18 cellular contexts compared by ENCODE assay signal in the genomic region with DNA sequence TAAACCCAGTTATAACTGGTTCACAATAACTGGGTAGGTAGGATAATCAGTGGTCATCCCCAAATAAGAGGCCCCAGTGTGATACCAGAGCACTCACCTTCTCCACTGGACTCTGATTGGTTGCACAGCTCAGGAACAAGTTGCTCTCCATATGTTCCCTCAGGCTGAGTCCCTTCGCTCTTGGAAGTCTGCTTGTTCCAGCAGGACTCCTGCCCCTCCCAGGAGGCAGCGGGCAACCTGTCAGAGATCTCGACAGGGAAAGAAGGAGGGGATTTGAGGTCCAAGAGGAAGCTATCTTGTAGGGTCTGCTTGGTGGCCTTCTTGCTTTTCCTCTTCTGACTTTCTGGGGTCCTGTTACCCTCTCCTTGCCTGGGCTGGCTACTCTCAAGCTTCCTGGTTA. TPM values are rescaled to one million over a fixed set of nuclear protein-coding genes. Genes with fewer than 3 reads are reported as not detected.
DNase-seq lines count a peak whose midpoint lies in the region; ATAC-seq and TF ChIP-seq lines count a peak whose summit lies in the region.
"Had no signal": no experiment of that assay in that cellular context is flagged by ENCODE, and none has a peak within 500 bp of the region (broad histone marks: within the 10 kb centered on the region; RNA-seq: fewer than 3 reads in every experiment).

No MANE protein-coding gene starts in this region.

- DNase-seq in activated CD4-positive, alpha-beta T cell treated with anti-CD3 and anti-CD28 coated beads, Interleukin-2, amount 10 ng/mL, durations not matched to agents 24 days and 14 days, result peak; percentile 48
- no peak for DNase-seq in activated CD4-positive, alpha-beta T cell treated with anti-CD3 and anti-CD28 coated beads, Interleukin-2, amount 10 ng/mL, durations not matched to agents 7 days and 5 days
- DNase-seq in PC-3 (no peak), thyroid gland (peak; percentile 67 to 76)
- DNase-seq: activated effector memory CD4-positive, alpha-beta T cell treated with anti-CD3 and anti-CD28 coated beads, Interleukin-2, amount 50 U/mL, for 16 hours; dermis blood vessel endothelial cell; mucosa of descending colon; NCI-H1694; NCI-H510A treated with DMSO at 0.1 percent for 48 hours; occipital lobe; sigmoid colon; stimulated activated CD4-positive, alpha-beta T cell treated with anti-CD3 and anti-CD28 coated beads, Interleukin-4, amount 100 ng/mL, for 4 hours; WERI-Rb-1 had no signal

- peak overlapping the region; percentile 76 for H3K27ac ChIP-seq in PC-3 (ENCODE audit: low read length)
- H3K27ac ChIP-seq in esophagus (ENCODE audit: low read depth in 2 of 2, low read length in 1 of 2), result peak overlapping the region; percentile 16 to 41
- H3K27ac ChIP-seq in thyroid gland, result peak overlapping the region; percentile 87 to 95 (median 93)
- H3K27ac ChIP-seq: sigmoid colon, WERI-Rb-1 had no signal

- ATAC-seq in PC-3, result no peak
- no peak for ATAC-seq in GM21447 (IDR thresholded peaks at IDR 0.05; ENCODE audit: unreplicated experiment)
- no peak for ATAC-seq in HG03039 (IDR thresholded peaks at IDR 0.05; ENCODE audit: unreplicated experiment)
- no peak for ATAC-seq in HG02884 (IDR thresholded peaks at IDR 0.05; ENCODE audit: unreplicated experiment)

- H3K4me3 ChIP-seq in PC-3 (ENCODE audit: low read length) (no peak overlapping the region), esophagus (ENCODE audit: low read depth in 1 of 2, low read length in 2 of 2) (no peak overlapping the region), thyroid gland (replicated peaks in 1 of 3) (peak overlapping the region in 2 of 3 donors; percentile 4 to 23)
- H3K4me3 ChIP-seq: mucosa of descending colon, sigmoid colon had no signal

- 0 out of 2 replicates have a peak, but pooled peaks cover 3% of the 10 kb centered on the region for H3K9me3 ChIP-seq in PC-3 (ENCODE audit: low read length)
- no peaks in the 10 kb centered on the region for H3K9me3 ChIP-seq in esophagus (ENCODE audit: control insufficient read depth in 2 of 2, insufficient read depth in 1 of 2, low read depth in 1 of 2, low read length in 1 of 2)
- no peaks in the 10 kb centered on the region for H3K9me3 ChIP-seq in thyroid gland
- H3K9me3 ChIP-seq: mucosa of descending colon, sigmoid colon had no signal

- TF ChIP-seq POLR2A in thyroid gland (IDR thresholded peaks at IDR 0.05), result peak in 1 of 2 donors; percentile 43

- H3F3A ChIP-seq in PC-3 (ENCODE audit: low read length, unreplicated experiment), result no peaks in the 10 kb centered on the region

- peaks cover 2% of the 10 kb centered on the region for H3K36me3 Mint-ChIP-seq in activated CD4-positive, alpha-beta T cell treated with anti-CD3 and anti-CD28 coated beads, Interleukin-2, amount 10 ng/mL, durations not matched to agents 24 days and 14 days (ENCODE audit: low read depth)
- H3K36me3 Mint-ChIP-seq in activated CD4-positive, alpha-beta T cell treated with anti-CD3 and anti-CD28 coated beads, Interleukin-2, amount 10 ng/mL, durations not matched to agents 7 days and 5 days (ENCODE audit: low read depth), result peaks cover 4% of the 10 kb centered on the region
- H3K36me3 Mint-ChIP-seq: type B pancreatic cell had no signal

- H3K9ac ChIP-seq in PC-3 (ENCODE audit: low read length), result peak overlapping the region; percentile 32; the same call in 1 of the 2 replicates

- 62 to 74% methylated on average over 3 of the region's 3 CpGs for WGBS in esophagus, 2 donors
- 48 to 49% methylated on average over 3 of the region's 3 CpGs for WGBS in thyroid gland, 2 donors

- H4K20me1 ChIP-seq in PC-3 (ENCODE audit: low read length), result no peaks in the 10 kb centered on the region

- peak overlapping the region; percentile 28 for H3K4me2 ChIP-seq in PC-3 (ENCODE audit: low read length)

- CTCF ChIA-PET in activated CD4-positive, alpha-beta T cell treated with anti-CD3 and anti-CD28 coated beads, Interleukin-2, amount 10 ng/mL, durations not matched to agents 7 days and 5 days (lab: Charles Lee), result interaction anchor here (1.3 to 1.4 kb wide), 2 partner anchors 26 to 43 kb away, joined by 3 to 4 read pairs; no protein-coding TSS in a partner anchor
- CTCF ChIA-PET in PC-3 (lab: Charles Lee), result interaction anchor here (0.5 kb wide), 1 partner anchor 51 kb away, joined by 4 read pairs; no protein-coding TSS in a partner anchor

- POLR2A ChIA-PET in activated CD4-positive, alpha-beta T cell treated with anti-CD3 and anti-CD28 coated beads, Interleukin-2, amount 10 ng/mL, durations not matched to agents 7 days and 5 days (lab: Charles Lee), result interaction anchor here (0.7 to 1.2 kb wide), 2 partner anchors 8 to 13 kb away, joined by 3 to 7 read pairs; no protein-coding TSS in a partner anchor
- POLR2A ChIA-PET in PC-3 (lab: Charles Lee; ENCODE audit: unreplicated experiment), result no interaction called here

- no peak overlapping the region for H2AFZ ChIP-seq in PC-3 (ENCODE audit: low read length)

- peaks cover 19% of the 10 kb centered on the region for H3K9me3 Mint-ChIP-seq in activated CD4-positive, alpha-beta T cell treated with anti-CD3 and anti-CD28 coated beads, Interleukin-2, amount 10 ng/mL, durations not matched to agents 24 days and 14 days
- H3K9me3 Mint-ChIP-seq in activated CD4-positive, alpha-beta T cell treated with anti-CD3 and anti-CD28 coated beads, Interleukin-2, amount 10 ng/mL, durations not matched to agents 7 days and 5 days, result peaks cover 4% of the 10 kb centered on the region
- H3K9me3 Mint-ChIP-seq: type B pancreatic cell had no signal

- H3K4me1 Mint-ChIP-seq in activated CD4-positive, alpha-beta T cell treated with anti-CD3 and anti-CD28 coated beads, Interleukin-2, amount 10 ng/mL, durations not matched to agents 24 days and 14 days, result peaks cover 36% of the 10 kb centered on the region
- peaks cover 24% of the 10 kb centered on the region for H3K4me1 Mint-ChIP-seq in activated CD4-positive, alpha-beta T cell treated with anti-CD3 and anti-CD28 coated beads, Interleukin-2, amount 10 ng/mL, durations not matched to agents 7 days and 5 days

- no TSS peak for BruUV-seq in PC-3 (replicated peaks; lab: Mats Ljungman, UMichigan)

- no peaks in the 10 kb centered on the region for H3K9me2 ChIP-seq in PC-3 (replicated peaks; ENCODE audit: low read length)

- H3K27me3 ChIP-seq in PC-3 (ENCODE audit: low read length) (no peaks in the 10 kb centered on the region), esophagus (ENCODE audit: control insufficient read depth in 1 of 2, insufficient read depth in 2 of 2, low read length in 2 of 2) (no peaks in the 10 kb centered on the region), thyroid gland (no peaks in the 10 kb centered on the region)
- H3K27me3 ChIP-seq: sigmoid colon had no signal

- no peaks in the 10 kb centered on the region for H3K79me2 ChIP-seq in PC-3 (ENCODE audit: low read length)

- H3K4me3 Mint-ChIP-seq in activated CD4-positive, alpha-beta T cell treated with anti-CD3 and anti-CD28 coated beads, Interleukin-2, amount 10 ng/mL, durations not matched to agents 24 days and 14 days, result no peak overlapping the region
- no peak overlapping the region for H3K4me3 Mint-ChIP-seq in activated CD4-positive, alpha-beta T cell treated with anti-CD3 and anti-CD28 coated beads, Interleukin-2, amount 10 ng/mL, durations not matched to agents 7 days and 5 days
- H3K4me3 Mint-ChIP-seq: type B pancreatic cell had no signal

- H3K4me1 ChIP-seq in PC-3 (ENCODE audit: insufficient read depth, low read length), result peaks cover 34% of the 10 kb centered on the region
- peaks cover 5 to 7% of the 10 kb centered on the region in 2 donors for H3K4me1 ChIP-seq in esophagus (ENCODE audit: control insufficient read depth in 2 of 2, insufficient read depth in 2 of 2, low read length in 1 of 2)
- H3K4me1 ChIP-seq in thyroid gland, result peaks cover 28 to 52% of the 10 kb centered on the region in 2 donors

- H3K36me3 ChIP-seq in PC-3 (ENCODE audit: low read depth, low read length) (peaks cover 7% of the 10 kb centered on the region; the same call in 1 of the 2 replicates), esophagus (ENCODE audit: control insufficient read depth in 2 of 2, insufficient read depth in 2 of 2, low read length in 1 of 2) (no peaks in the 10 kb centered on the region), thyroid gland (no peaks in the 10 kb centered on the region)
- H3K36me3 ChIP-seq: sigmoid colon, WERI-Rb-1 had no signal

- intact Hi-C loops in activated CD4-positive, alpha-beta T cell treated with anti-CD3 and anti-CD28 coated beads, Interleukin-2, amount 10 ng/mL, durations not matched to agents 24 days and 14 days (cut with micrococcal nuclease), result no loop called here
- intact Hi-C loops in PC-3 (cut with micrococcal nuclease), result loop anchor here (5.0 kb wide), 1 partner anchor 95 kb away; no protein-coding TSS in a partner anchor
- intact Hi-C loops in thyroid gland (cut with DNase I), result no loop called here

- no peak overlapping the region for H3K27ac Mint-ChIP-seq in activated CD4-positive, alpha-beta T cell treated with anti-CD3 and anti-CD28 coated beads, Interleukin-2, amount 10 ng/mL, durations not matched to agents 24 days and 14 days
- H3K27ac Mint-ChIP-seq in activated CD4-positive, alpha-beta T cell treated with anti-CD3 and anti-CD28 coated beads, Interleukin-2, amount 10 ng/mL, durations not matched to agents 7 days and 5 days, result no peak overlapping the region
- H3K27ac Mint-ChIP-seq: type B pancreatic cell had no signal

- TF ChIP-seq CTCF in PC-3 (conservative IDR thresholded peaks at IDR 0.05; ENCODE audit: low read depth, low read length) (no peak), thyroid gland (IDR thresholded peaks at IDR 0.05) (no peak)

- peaks cover 33% of the 10 kb centered on the region for H3K27me3 Mint-ChIP-seq in activated CD4-positive, alpha-beta T cell treated with anti-CD3 and anti-CD28 coated beads, Interleukin-2, amount 10 ng/mL, durations not matched to agents 24 days and 14 days
- peaks cover 38% of the 10 kb centered on the region for H3K27me3 Mint-ChIP-seq in activated CD4-positive, alpha-beta T cell treated with anti-CD3 and anti-CD28 coated beads, Interleukin-2, amount 10 ng/mL, durations not matched to agents 7 days and 5 days
- H3K27me3 Mint-ChIP-seq: type B pancreatic cell had no signal

RNA-seq across cellular contexts. Expression of a gene that starts 51.6 kb away (rescaled TPM):
- total RNA-seq in activated CD4-positive, alpha-beta T cell treated with anti-CD3 and anti-CD28 coated beads, Interleukin-2, amount 10 ng/mL, durations not matched to agents 24 days and 14 days, result 35.3 and 40.8 TPM in 2 replicates
- total RNA-seq in activated CD4-positive, alpha-beta T cell treated with anti-CD3 and anti-CD28 coated beads, Interleukin-2, amount 10 ng/mL, durations not matched to agents 7 days and 5 days, result 10 to 100 TPM; 26.6 to 30.4 TPM
- 1.2 and 3.2 TPM in 2 replicates for total RNA-seq in PC-3 (2014; rRNA removed)
- polyA plus RNA-seq in esophagus, result 1 to 10 TPM; 3.1 to 6.0 TPM
- total RNA-seq in thyroid gland, result 100 to 1,000 TPM in 3 of 4 donors, 10 to 100 TPM in 1; 91.4 to 266 (median 199) TPM

Comparison
In these comparisons a context has a peak if more than half of its experiments do, and no peak if none do; other contexts are left out.
1. DNase-seq: peak in activated CD4-positive, alpha-beta T cell treated with anti-CD3 and anti-CD28 coated beads, Interleukin-2, amount 10 ng/mL, durations not matched to agents 24 days and 14 days (single experiment) and thyroid gland (2 of 2); none in activated CD4-positive, alpha-beta T cell treated with anti-CD3 and anti-CD28 coated beads, Interleukin-2, amount 10 ng/mL, durations not matched to agents 7 days and 5 days (single experiment) and PC-3 (single experiment).
2. H3K27ac ChIP-seq: peak in every context shown above with its lines; median percentile 93 in thyroid gland; 76 in PC-3; 28 in esophagus.
3. H3K4me3 ChIP-seq: peak in thyroid gland (2 of 3); none in PC-3 (single experiment) and esophagus (0 of 2).